ENCODE assay signal across 34 cellular contexts in the genomic region with DNA sequence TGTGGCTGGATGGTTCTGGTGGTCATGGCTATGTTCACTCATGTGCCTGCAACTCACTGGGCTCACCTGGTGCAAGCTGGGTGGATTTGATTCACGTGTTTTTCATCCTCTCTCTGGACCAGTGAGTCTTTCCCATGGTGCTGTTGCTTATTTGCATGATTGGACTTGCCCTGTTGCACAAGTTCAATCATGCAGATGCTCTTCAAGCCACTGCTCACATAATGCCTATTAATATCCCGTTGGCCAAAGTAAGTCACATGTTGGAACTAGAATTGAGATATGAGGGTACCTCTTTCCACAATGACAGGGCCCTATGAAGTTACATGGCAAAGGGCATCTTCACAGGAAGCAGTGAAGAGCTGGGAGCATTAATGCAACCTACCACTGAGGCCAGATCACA. TPM values are rescaled to one million over a fixed set of nuclear protein-coding genes. Genes with fewer than 3 reads are reported as not detected.
DNase-seq lines count a peak whose midpoint lies in the region; ATAC-seq, FAIRE-seq and TF ChIP-seq lines count a peak whose summit lies in the region.
"Had no signal": no experiment of that assay in that cellular context is flagged by ENCODE, and none has a peak within 500 bp of the region (broad histone marks: within the 10 kb centered on the region; RNA-seq: fewer than 3 reads in every experiment).

No MANE protein-coding gene starts in this region.

- intact Hi-C loops in kidney (cut with DNase I): no loop called here

- no peak overlapping the region for H3K27ac ChIP-seq in BLaER1 treated with 17β-estradiol and CSF1 and Interleukin-3, amounts not matched to agents 10 nM and 100 nM
- H3K27ac ChIP-seq in kidney (ENCODE audit: low read depth in 2 of 2, low read length in 2 of 2): no peak overlapping the region
- H3K27ac ChIP-seq: body of pancreas, dorsolateral prefrontal cortex, gastrocnemius medialis, neural progenitor cell, parathyroid adenoma had no signal

- no peaks in the 10 kb centered on the region for H3K9me3 ChIP-seq in BLaER1 treated with 17β-estradiol and CSF1 and Interleukin-3, amounts not matched to agents 10 nM and 100 nM (replicated peaks in 1 of 11)
- H3K9me3 ChIP-seq in kidney (ENCODE audit: control insufficient read depth in 1 of 2, low read length in 2 of 2): no peaks in the 10 kb centered on the region
- H3K9me3 ChIP-seq: body of pancreas, gastrocnemius medialis had no signal

- peak overlapping the region in 6 of 11 experiments; percentile 14 to 61 (median 32); a peak in 11 of 22 replicates for H3K4me2 ChIP-seq in BLaER1 treated with 17β-estradiol and CSF1 and Interleukin-3, amounts not matched to agents 10 nM and 100 nM
- H3K4me2 ChIP-seq: GM23338, neural progenitor cell had no signal

- DNase-seq in NAMALWA (ENCODE audit: low spot score): peak; percentile 74
- peak; percentile 13 for DNase-seq in germinal center (ENCODE audit: low spot score)
- no peak for DNase-seq in activated CD8-positive, alpha-beta memory T cell treated with anti-CD3 and anti-CD28 coated beads, Interleukin-2, amount 50 U/mL, for 4 hours
- no peak for DNase-seq in kidney
- DNase-seq: activated CD4-positive, alpha-beta memory T cell treated with anti-CD3 and anti-CD28 coated beads, Interleukin-2, amount 10 ng/mL, durations not matched to agents 7 days and 5 days; activated CD4-positive, alpha-beta T cell treated with anti-CD3 and anti-CD28 coated beads for 1 hour; activated naive CD4-positive, alpha-beta T cell treated with anti-CD3 and anti-CD28 coated beads, Interleukin-2, amount 50 U/mL, for 16 hours; body of pancreas; DMS153; dorsolateral prefrontal cortex; gastrocnemius medialis; hypothalamus; KG1; left colon; MM.1S; NCI-H2081; NCI-H345; SIG-M5; stimulated activated CD4-positive, alpha-beta T cell treated with anti-CD3 and anti-CD28 coated beads, Interleukin-1b, Interleukin-23, amount 100 ng/mL, for 48 hours; stimulated activated naive CD4-positive, alpha-beta T cell treated with Interleukin-2 at 50 U/mL for 16 hours; SW 1271 had no signal

- no peak for TF ChIP-seq CTCF in kidney (IDR thresholded peaks at IDR 0.05; ENCODE audit: borderline replicate concordance, extremely low read depth, insufficient read depth)

- peaks cover 0 to 14% (median 6%) of the 10 kb centered on the region in 10 experiments; a peak in 9 of 20 replicates for H3K4me1 ChIP-seq in BLaER1 treated with 17β-estradiol and CSF1 and Interleukin-3, amounts not matched to agents 10 nM and 100 nM
- no peaks in the 10 kb centered on the region for H3K4me1 ChIP-seq in kidney (ENCODE audit: control insufficient read depth in 1 of 2, insufficient read depth in 1 of 2, low read depth in 1 of 2, low read length in 2 of 2)
- H3K4me1 ChIP-seq: body of pancreas, gastrocnemius medialis, neural progenitor cell had no signal

- H3K36me3 ChIP-seq in BLaER1 treated with 17β-estradiol and CSF1 and Interleukin-3, amounts not matched to agents 10 nM and 100 nM: no peaks in the 10 kb centered on the region
- no peaks in the 10 kb centered on the region for H3K36me3 ChIP-seq in kidney (ENCODE audit: control insufficient read depth in 1 of 2, insufficient read depth in 2 of 2, low read length in 2 of 2)
- H3K36me3 ChIP-seq: gastrocnemius medialis, neural progenitor cell had no signal

- no peak overlapping the region for H3K9ac ChIP-seq in BLaER1 treated with 17β-estradiol and CSF1 and Interleukin-3, amounts not matched to agents 10 nM and 100 nM
- H3K9ac ChIP-seq in kidney (ENCODE audit: low read length in 2 of 2): no peak overlapping the region
- H3K9ac ChIP-seq: neural progenitor cell, parathyroid adenoma had no signal

- H3K27me3 ChIP-seq in BLaER1 treated with 17β-estradiol and CSF1 and Interleukin-3, amounts not matched to agents 10 nM and 100 nM: no peaks in the 10 kb centered on the region
- H3K27me3 ChIP-seq: body of pancreas, gastrocnemius medialis, neural progenitor cell had no signal

- H4K20me1 ChIP-seq in BLaER1 treated with 17β-estradiol and CSF1 and Interleukin-3, amounts not matched to agents 10 nM and 100 nM: no peaks in the 10 kb centered on the region

- no peak for FAIRE-seq in kidney (lab: Jason Lieb, UNC)
- FAIRE-seq: endometrium had no signal

- ATAC-seq in GM19351 (IDR thresholded peaks at IDR 0.05; ENCODE audit: unreplicated experiment) (peak; percentile 43), GM18498 (IDR thresholded peaks at IDR 0.05; ENCODE audit: unreplicated experiment) (no peak)
- ATAC-seq: activated T-helper 17 cell treated with anti-CD3 and anti-CD28 coated beads, Interleukin-2, amount 50 U/mL, for 72 hours; body of pancreas; gastrocnemius medialis; GM23338; left colon; Panc1 had no signal

- H3K4me3 ChIP-seq in BLaER1 treated with 17β-estradiol and CSF1 and Interleukin-3, amounts not matched to agents 10 nM and 100 nM: no peak overlapping the region
- no peak overlapping the region for H3K4me3 ChIP-seq in kidney (ENCODE audit: low read length in 2 of 2)
- H3K4me3 ChIP-seq: body of pancreas, dorsolateral prefrontal cortex, gastrocnemius medialis, GM23338, neural progenitor cell had no signal

RNA-seq across cellular contexts. Expression of a gene that starts 26.5 kb away (rescaled TPM):
- not detected for total RNA-seq in kidney
- not detected for polyA plus RNA-seq in kidney (ENCODE audit: insufficient read depth, low read depth, low replicate concordance)
- total RNA-seq: activated CD4-positive, alpha-beta memory T cell treated with anti-CD3 and anti-CD28 coated beads, Interleukin-2, amount 10 ng/mL, durations not matched to agents 7 days and 5 days; activated T-helper 17 cell treated with anti-CD3 and anti-CD28 coated beads, Interleukin-2, amount 50 U/mL, for 72 hours; body of pancreas; cerebellum; dorsolateral prefrontal cortex; gastrocnemius medialis; GM23338; left colon; temporal lobe; ureter had no signal
- polyA plus RNA-seq: BJ, GM23338 had no signal

Comparison
In these comparisons a context has a peak if more than half of its experiments do, and no peak if none do; other contexts are left out.
1. DNase-seq: peak in NAMALWA (single experiment) and germinal center (single experiment); none in activated CD8-positive, alpha-beta memory T cell treated with anti-CD3 and anti-CD28 coated beads, Interleukin-2, amount 50 U/mL, for 4 hours (single experiment) and kidney (single experiment).